In genomic region chr5:92309336-92309991, GRCh38 we compare ENCODE assay signal across 8 cellular contexts.
DNase-seq lines count a peak whose midpoint lies in the region; ATAC-seq, FAIRE-seq and TF ChIP-seq lines count a peak whose summit lies in the region.

No MANE protein-coding gene starts in this region.

- H3K4me1 Mint-ChIP-seq in HFFc6 (ENCODE audit: low read depth), result peaks cover 14% of the 10 kb centered on the region

- no peaks in the 10 kb centered on the region for H3K27me3 Mint-ChIP-seq in HFFc6 (ENCODE audit: insufficient read depth)

- no peak for FAIRE-seq in GM12891 (lab: Jason Lieb, UNC)

- H3K27me3 ChIP-seq in RWPE2 (ENCODE audit: insufficient read depth, poor library complexity, severe bottlenecking) (no peaks in the 10 kb centered on the region), stomach (no peaks in the 10 kb centered on the region)

- no peaks in the 10 kb centered on the region for H3K9me3 Mint-ChIP-seq in HFFc6

- no peak overlapping the region for H3K4me3 ChIP-seq in RWPE2 (ENCODE audit: severe bottlenecking)
- H3K4me3 ChIP-seq in stomach, result no peak overlapping the region

- TF ChIP-seq EP300 in stomach (IDR thresholded peaks at IDR 0.05), result no peak

- H3K27ac Mint-ChIP-seq in HFFc6, result no peak overlapping the region

- no peaks in the 10 kb centered on the region for H3K9me3 ChIP-seq in RWPE2 (ENCODE audit: severe bottlenecking)
- no peaks in the 10 kb centered on the region for H3K9me3 ChIP-seq in stomach

- no peak for TF ChIP-seq POLR2A in stomach (IDR thresholded peaks at IDR 0.05)
- TF ChIP-seq POLR2A in GM12891 (IDR thresholded peaks at IDR 0.05; ENCODE audit: low read depth, low read length), result no peak

- intact Hi-C loops in stomach (cut with DNase I; ENCODE audit: low total_unique reads), result no loop called here

- peak; percentile 73 for DNase-seq in DMS114 treated with DMSO at 0.1 percent for 48 hours (lab: John Stamatoyannopoulos, UW; ENCODE audit: unreplicated experiment)
- peak; percentile 38 for DNase-seq in HFFc6
- DNase-seq in RWPE2 (ENCODE audit: low spot score), result no peak
- peak; percentile 13 for DNase-seq in hepatic stellate cell (ENCODE audit: low spot score)
- no peak for DNase-seq in stimulated activated CD8-positive, alpha-beta memory T cell treated with anti-CD3 and anti-CD28 coated beads, Interleukin-4, amount 100 ng/mL, for 48 hours
- DNase-seq in stomach, result no peak
- DNase-seq in GM12891 (ENCODE audit: insufficient read length, low spot score), result no peak

- H3K4me3 Mint-ChIP-seq in HFFc6, result no peak overlapping the region

- TF ChIP-seq CTCF in HFFc6 (IDR thresholded peaks at IDR 0.05) (peak; percentile 88), RWPE2 (IDR thresholded peaks at IDR 0.05; ENCODE audit: poor library complexity, severe bottlenecking) (peak; percentile 91), stomach (IDR thresholded peaks at IDR 0.05) (peak in 2 of 7 experiments; percentile 29 to 34)

- H3K36me3 ChIP-seq in RWPE2 (ENCODE audit: low read depth) (no peaks in the 10 kb centered on the region), stomach (no peaks in the 10 kb centered on the region)

- H3K4me1 ChIP-seq in RWPE2 (ENCODE audit: insufficient read depth, poor library complexity, severe bottlenecking) (no peaks in the 10 kb centered on the region), stomach (peaks cover 0 to 15% (median 4%) of the 10 kb centered on the region in 4 donors)

- no peak overlapping the region for H3K27ac ChIP-seq in RWPE2 (ENCODE audit: poor library complexity, severe bottlenecking)
- H3K27ac ChIP-seq in stomach, result no peak overlapping the region

- ATAC-seq in RWPE2 (ENCODE audit: low read depth) (peak; percentile 59; the same call in 1 of the 3 replicates), HG02759 (IDR thresholded peaks at IDR 0.05; ENCODE audit: unreplicated experiment) (no peak)

- H3K36me3 Mint-ChIP-seq in HFFc6 (ENCODE audit: low read depth), result no peaks in the 10 kb centered on the region

TF ChIP-seq in GM12891, 5 proteins besides CTCF, POLR2A, EP300 and RAD21:
- no peak for TF ChIP-seq POU2F2 (IDR thresholded peaks at IDR 0.05; ENCODE audit: low read depth, low read length)
- no peak for TF ChIP-seq TAF1 (IDR thresholded peaks at IDR 0.05; ENCODE audit: low read depth, low read length)
- TF ChIP-seq SPI1 (IDR thresholded peaks at IDR 0.05; ENCODE audit: low read depth, low read length), result no peak
- TF ChIP-seq POLR2AphosphoS5 (IDR thresholded peaks at IDR 0.05; ENCODE audit: low read depth, low read length), result no peak
- no peak for TF ChIP-seq PAX5 (IDR thresholded peaks at IDR 0.05; ENCODE audit: insufficient read depth, low read length, severe bottlenecking)

Comparison
In these comparisons a context has a peak if more than half of its experiments do, and no peak if none do; other contexts are left out.
1. DNase-seq: peak in DMS114 treated with DMSO at 0.1 percent for 48 hours (single experiment), HFFc6 (single experiment) and hepatic stellate cell (single experiment); none in RWPE2 (single experiment), stimulated activated CD8-positive, alpha-beta memory T cell treated with anti-CD3 and anti-CD28 coated beads, Interleukin-4, amount 100 ng/mL, for 48 hours (single experiment), stomach (single experiment) and GM12891 (single experiment).